In genomic region chr16:50741808-50742520, GRCh38 we compare ENCODE assay signal across 1 cellular context.
TF ChIP-seq lines count a peak whose summit lies in the region.

CYLD (plus strand) TSS chr16:50742086; CDS start chr16:50749699, 7,613 bp downstream.

TF ChIP-seq in HepG2, 621 proteins besides CTCF, POLR2A, EP300 and RAD21 (continued from another document and continues in another):
- TF ChIP-seq, protein P1, sequence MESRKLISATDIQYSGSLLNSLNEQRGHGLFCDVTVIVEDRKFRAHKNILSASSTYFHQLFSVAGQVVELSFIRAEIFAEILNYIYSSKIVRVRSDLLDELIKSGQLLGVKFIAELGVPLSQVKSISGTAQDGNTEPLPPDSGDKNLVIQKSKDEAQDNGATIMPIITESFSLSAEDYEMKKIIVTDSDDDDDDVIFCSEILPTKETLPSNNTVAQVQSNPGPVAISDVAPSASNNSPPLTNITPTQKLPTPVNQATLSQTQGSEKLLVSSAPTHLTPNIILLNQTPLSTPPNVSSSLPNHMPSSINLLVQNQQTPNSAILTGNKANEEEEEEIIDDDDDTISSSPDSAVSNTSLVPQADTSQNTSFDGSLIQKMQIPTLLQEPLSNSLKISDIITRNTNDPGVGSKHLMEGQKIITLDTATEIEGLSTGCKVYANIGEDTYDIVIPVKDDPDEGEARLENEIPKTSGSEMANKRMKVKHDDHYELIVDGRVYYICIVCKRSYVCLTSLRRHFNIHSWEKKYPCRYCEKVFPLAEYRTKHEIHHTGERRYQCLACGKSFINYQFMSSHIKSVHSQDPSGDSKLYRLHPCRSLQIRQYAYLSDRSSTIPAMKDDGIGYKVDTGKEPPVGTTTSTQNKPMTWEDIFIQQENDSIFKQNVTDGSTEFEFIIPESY (CRISPR knock-in tag; IDR thresholded peaks at IDR 0.05) = 0 out of 2 replicates have a peak, but pooled peaks have one; percentile 25
- TF ChIP-seq ZNF724P (CRISPR knock-in tag; IDR thresholded peaks at IDR 0.05; ENCODE audit: borderline replicate concordance) (no peak), E2F2 (CRISPR knock-in tag; IDR thresholded peaks at IDR 0.05; ENCODE audit: borderline replicate concordance) (no peak), RNF2 (conservative IDR thresholded peaks at IDR 0.05; ENCODE audit: low read depth) (no peak), SP1 (IDR thresholded peaks at IDR 0.05) (no peak), SP1 (CRISPR knock-in tag; IDR thresholded peaks at IDR 0.05) (peak; percentile 97), SMARCC2 (IDR thresholded peaks at IDR 0.05) (no peak), YY1 (IDR thresholded peaks at IDR 0.05; ENCODE audit: insufficient read depth, insufficient replicate concordance, low read depth, low read length) (peak; percentile 99), DR1 (CRISPR knock-in tag; IDR thresholded peaks at IDR 0.05) (peak; percentile 50; the same call in 1 of the 2 replicates), NCOA2 (CRISPR knock-in tag; IDR thresholded peaks at IDR 0.05) (peak; percentile 43; the same call in 1 of the 2 replicates), ZNF335 (CRISPR knock-in tag; IDR thresholded peaks at IDR 0.05) (peak; percentile 73; the same call in 1 of the 2 replicates), FOXP1 (IDR thresholded peaks at IDR 0.05) (no peak), FOXP1 (CRISPR knock-in tag; IDR thresholded peaks at IDR 0.05) (peak; percentile 60), EED (CRISPR knock-in tag; IDR thresholded peaks at IDR 0.05) (0 out of 2 replicates have a peak, but pooled peaks have one; percentile 25), PHF8 (CRISPR knock-in tag; IDR thresholded peaks at IDR 0.05) (peak; percentile 72), ZNF704 (CRISPR knock-in tag; IDR thresholded peaks at IDR 0.05; ENCODE audit: borderline replicate concordance) (no peak), KDM2A (CRISPR knock-in tag; IDR thresholded peaks at IDR 0.05; ENCODE audit: borderline replicate concordance, low read depth) (peak; percentile 92), CCDC6 (CRISPR knock-in tag; IDR thresholded peaks at IDR 0.05) (peak; percentile 65; the same call in 1 of the 2 replicates), ZGPAT (CRISPR knock-in tag; IDR thresholded peaks at IDR 0.05) (peak; percentile 89; the same call in 1 of the 2 replicates), ZNF513 (CRISPR knock-in tag; conservative IDR thresholded peaks at IDR 0.05) (0 out of 2 replicates have a peak, but pooled peaks have one; percentile 74), U2AF1 (optimal IDR thresholded peaks at IDR 0.05; ENCODE audit: low read depth, low read length) (no peak), MIXL1 (CRISPR knock-in tag; IDR thresholded peaks at IDR 0.05) (0 out of 2 replicates have a peak, but pooled peaks have one; percentile 40), YEATS2 (CRISPR knock-in tag; IDR thresholded peaks at IDR 0.05; ENCODE audit: borderline replicate concordance) (peak; percentile 89), ZNF431 (CRISPR knock-in tag; IDR thresholded peaks at IDR 0.05; ENCODE audit: borderline replicate concordance, low read depth) (no peak), ZNF530 (CRISPR knock-in tag; IDR thresholded peaks at IDR 0.05; ENCODE audit: low read depth) (no peak), ZC3H4 (CRISPR knock-in tag; IDR thresholded peaks at IDR 0.05; ENCODE audit: borderline replicate concordance) (no peak), AGO2 (optimal IDR thresholded peaks at IDR 0.05; ENCODE audit: low read depth, low read length) (peak; percentile 31), YEATS4 (CRISPR knock-in tag; IDR thresholded peaks at IDR 0.05; ENCODE audit: borderline replicate concordance) (peak; percentile 64; the same call in 1 of the 2 replicates), MIER2 (CRISPR knock-in tag; IDR thresholded peaks at IDR 0.05) (0 out of 2 replicates have a peak, but pooled peaks have one; percentile 12), ETV5 (CRISPR knock-in tag; IDR thresholded peaks at IDR 0.05; ENCODE audit: borderline replicate concordance) (no peak), HNF4A (CRISPR knock-in tag; IDR thresholded peaks at IDR 0.05) (peak; percentile 64), MEF2D (CRISPR knock-in tag; IDR thresholded peaks at IDR 0.05) (peak; percentile 39; the same call in 1 of the 2 replicates), CEBPG (CRISPR knock-in tag; IDR thresholded peaks at IDR 0.05) (0 out of 2 replicates have a peak, but pooled peaks have one; percentile 10), ZNF274 (CRISPR knock-in tag; IDR thresholded peaks at IDR 0.05) (no peak), CEBPZ (IDR thresholded peaks at IDR 0.05; ENCODE audit: low read length) (no peak; the same call in 1 of the 2 replicates), ZNF629 (CRISPR knock-in tag; conservative IDR thresholded peaks at IDR 0.05) (no peak), CEBPB (IDR thresholded peaks at IDR 0.05; ENCODE audit: borderline replicate concordance, low read depth, low read length) (no peak), SCMH1 (CRISPR knock-in tag; IDR thresholded peaks at IDR 0.05; ENCODE audit: borderline replicate concordance) (no peak), KLF12 (CRISPR knock-in tag; IDR thresholded peaks at IDR 0.05; ENCODE audit: borderline replicate concordance) (peak; percentile 74; the same call in 1 of the 2 replicates), CENPT (CRISPR knock-in tag; IDR thresholded peaks at IDR 0.05; ENCODE audit: low read depth) (no peak), NBN (conservative IDR thresholded peaks at IDR 0.05) (no peak), ZNF160 (CRISPR knock-in tag; IDR thresholded peaks at IDR 0.05) (peak; percentile 24; the same call in 1 of the 2 replicates), MED1 (CRISPR knock-in tag; IDR thresholded peaks at IDR 0.05) (peak; percentile 65), ZNF747 (CRISPR knock-in tag; IDR thresholded peaks at IDR 0.05; ENCODE audit: borderline replicate concordance) (no peak), NRL (CRISPR knock-in tag; IDR thresholded peaks at IDR 0.05; ENCODE audit: borderline replicate concordance) (no peak), CREB1 (IDR thresholded peaks at IDR 0.05) (peak; percentile 89), CREB1 (CRISPR knock-in tag; IDR thresholded peaks at IDR 0.05) (peak; percentile 89)
- TF ChIP-seq, protein P2, sequence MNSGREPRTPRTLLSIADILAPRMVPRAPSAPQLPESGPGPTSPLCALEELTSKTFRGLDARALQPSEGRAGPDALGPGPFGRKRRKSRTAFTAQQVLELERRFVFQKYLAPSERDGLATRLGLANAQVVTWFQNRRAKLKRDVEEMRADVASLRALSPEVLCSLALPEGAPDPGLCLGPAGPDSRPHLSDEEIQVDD (CRISPR knock-in tag; IDR thresholded peaks at IDR 0.05; ENCODE audit: borderline replicate concordance) = no peak
- TF ChIP-seq, protein P3, sequence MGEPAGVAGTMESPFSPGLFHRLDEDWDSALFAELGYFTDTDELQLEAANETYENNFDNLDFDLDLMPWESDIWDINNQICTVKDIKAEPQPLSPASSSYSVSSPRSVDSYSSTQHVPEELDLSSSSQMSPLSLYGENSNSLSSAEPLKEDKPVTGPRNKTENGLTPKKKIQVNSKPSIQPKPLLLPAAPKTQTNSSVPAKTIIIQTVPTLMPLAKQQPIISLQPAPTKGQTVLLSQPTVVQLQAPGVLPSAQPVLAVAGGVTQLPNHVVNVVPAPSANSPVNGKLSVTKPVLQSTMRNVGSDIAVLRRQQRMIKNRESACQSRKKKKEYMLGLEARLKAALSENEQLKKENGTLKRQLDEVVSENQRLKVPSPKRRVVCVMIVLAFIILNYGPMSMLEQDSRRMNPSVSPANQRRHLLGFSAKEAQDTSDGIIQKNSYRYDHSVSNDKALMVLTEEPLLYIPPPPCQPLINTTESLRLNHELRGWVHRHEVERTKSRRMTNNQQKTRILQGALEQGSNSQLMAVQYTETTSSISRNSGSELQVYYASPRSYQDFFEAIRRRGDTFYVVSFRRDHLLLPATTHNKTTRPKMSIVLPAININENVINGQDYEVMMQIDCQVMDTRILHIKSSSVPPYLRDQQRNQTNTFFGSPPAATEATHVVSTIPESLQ (CRISPR knock-in tag; conservative IDR thresholded peaks at IDR 0.05) = 0 out of 2 replicates have a peak, but pooled peaks have one; percentile 49
- TF ChIP-seq, protein P4, sequence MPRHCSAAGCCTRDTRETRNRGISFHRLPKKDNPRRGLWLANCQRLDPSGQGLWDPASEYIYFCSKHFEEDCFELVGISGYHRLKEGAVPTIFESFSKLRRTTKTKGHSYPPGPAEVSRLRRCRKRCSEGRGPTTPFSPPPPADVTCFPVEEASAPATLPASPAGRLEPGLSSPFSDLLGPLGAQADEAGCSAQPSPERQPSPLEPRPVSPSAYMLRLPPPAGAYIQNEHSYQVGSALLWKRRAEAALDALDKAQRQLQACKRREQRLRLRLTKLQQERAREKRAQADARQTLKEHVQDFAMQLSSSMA (CRISPR knock-in tag; IDR thresholded peaks at IDR 0.05) = peak; percentile 100
- TF ChIP-seq, protein P5, sequence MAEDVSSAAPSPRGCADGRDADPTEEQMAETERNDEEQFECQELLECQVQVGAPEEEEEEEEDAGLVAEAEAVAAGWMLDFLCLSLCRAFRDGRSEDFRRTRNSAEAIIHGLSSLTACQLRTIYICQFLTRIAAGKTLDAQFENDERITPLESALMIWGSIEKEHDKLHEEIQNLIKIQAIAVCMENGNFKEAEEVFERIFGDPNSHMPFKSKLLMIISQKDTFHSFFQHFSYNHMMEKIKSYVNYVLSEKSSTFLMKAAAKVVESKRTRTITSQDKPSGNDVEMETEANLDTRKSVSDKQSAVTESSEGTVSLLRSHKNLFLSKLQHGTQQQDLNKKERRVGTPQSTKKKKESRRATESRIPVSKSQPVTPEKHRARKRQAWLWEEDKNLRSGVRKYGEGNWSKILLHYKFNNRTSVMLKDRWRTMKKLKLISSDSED (CRISPR knock-in tag; IDR thresholded peaks at IDR 0.05) = no peak
- TF ChIP-seq, protein P6, sequence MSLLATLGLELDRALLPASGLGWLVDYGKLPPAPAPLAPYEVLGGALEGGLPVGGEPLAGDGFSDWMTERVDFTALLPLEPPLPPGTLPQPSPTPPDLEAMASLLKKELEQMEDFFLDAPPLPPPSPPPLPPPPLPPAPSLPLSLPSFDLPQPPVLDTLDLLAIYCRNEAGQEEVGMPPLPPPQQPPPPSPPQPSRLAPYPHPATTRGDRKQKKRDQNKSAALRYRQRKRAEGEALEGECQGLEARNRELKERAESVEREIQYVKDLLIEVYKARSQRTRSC (CRISPR knock-in tag; IDR thresholded peaks at IDR 0.05; ENCODE audit: low read depth) = no peak
